22 cellular contexts compared by ENCODE assay signal in the genomic region with DNA sequence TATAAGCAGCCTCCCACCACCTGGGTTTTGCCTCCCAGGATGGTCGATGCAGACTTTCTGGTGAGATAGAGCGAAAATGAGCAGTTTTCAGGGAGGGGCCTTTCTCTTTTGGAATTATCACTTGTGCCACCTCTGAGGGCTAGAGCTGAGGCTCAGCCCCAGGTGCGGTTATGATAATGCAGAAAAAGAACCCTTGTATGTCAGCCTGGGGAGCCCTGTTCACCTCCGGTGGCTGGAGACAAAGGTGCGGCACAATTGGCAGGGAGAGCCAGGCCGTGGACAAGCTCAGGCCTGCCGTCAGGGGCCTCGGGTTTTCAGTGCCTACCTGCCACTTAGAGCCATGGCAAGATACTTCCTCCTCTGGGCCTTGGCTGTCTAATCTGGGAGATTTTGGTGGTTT. TPM values are rescaled to one million over a fixed set of nuclear protein-coding genes. Genes with fewer than 3 reads are reported as not detected.
A peak's percentile ranks its signal among the peaks of the same experiment; 100 is the strongest.
DNase-seq lines count a peak whose midpoint lies in the region; ATAC-seq and TF ChIP-seq lines count a peak whose summit lies in the region.
"Had no signal": no experiment of that assay in that cellular context is flagged by ENCODE, and none has a peak within 500 bp of the region (broad histone marks: within the 10 kb centered on the region; RNA-seq: fewer than 3 reads in every experiment).

No MANE protein-coding gene starts in this region.

- H3K4me1 ChIP-seq in esophagus (ENCODE audit: control insufficient read depth in 2 of 2, insufficient read depth in 2 of 2, low read length in 1 of 2): peaks cover 0 to 8% of the 10 kb centered on the region in 2 donors

- TF ChIP-seq CTCF in CD14-positive monocyte (IDR thresholded peaks at IDR 0.05) (no peak), progenitor cell of endocrine pancreas (IDR thresholded peaks at IDR 0.05; ENCODE audit: unreplicated experiment) (no peak)

- ATAC-seq in activated T-helper 17 cell treated with anti-CD3 and anti-CD28 coated beads, Interleukin-2, amount 50 U/mL, for 72 hours (replicated peaks): no peak
- ATAC-seq in stimulated activated naive CD8-positive, alpha-beta T cell treated with anti-CD3 and anti-CD28 coated beads, Interleukin-15, amount 100 ng/mL, for 72 hours: no peak
- ATAC-seq: activated naive CD4-positive, alpha-beta T cell treated with anti-CD3 and anti-CD28 coated beads, Interleukin-2, amount 50 U/mL, for 72 hours; heart left ventricle; PC-3 had no signal

- no peaks in the 10 kb centered on the region for H3K27me3 ChIP-seq in esophagus (ENCODE audit: control insufficient read depth in 1 of 2, insufficient read depth in 2 of 2, low read length in 2 of 2)
- H3K27me3 ChIP-seq: heart left ventricle, vagina had no signal

- peak overlapping the region; percentile 80 to 88 for H3K27ac ChIP-seq in esophagus (ENCODE audit: low read depth in 2 of 2, low read length in 1 of 2)
- H3K27ac ChIP-seq: heart left ventricle, vagina had no signal

- H3K27me3 Mint-ChIP-seq in CD14-positive monocyte (ENCODE audit: low read depth in 3 of 3) (peaks cover 0 to 2% (median 0%) of the 10 kb centered on the region in 3 donors), progenitor cell of endocrine pancreas (no peaks in the 10 kb centered on the region)
- no peaks in the 10 kb centered on the region for H3K27me3 Mint-ChIP-seq in activated T-helper 17 cell treated with anti-CD3 and anti-CD28 coated beads, Interleukin-2, amount 50 U/mL, for 72 hours
- H3K27me3 Mint-ChIP-seq in stimulated activated naive CD8-positive, alpha-beta T cell treated with anti-CD3 and anti-CD28 coated beads, Interleukin-15, amount 100 ng/mL, for 72 hours: no peaks in the 10 kb centered on the region
- H3K27me3 Mint-ChIP-seq: dendritic cell treated with granulocyte-macrophage colony-stimulating factor and Interleukin-4, amounts not matched to agents 40 ng/mL and 50 ng/mL, for 4 days had no signal

- no peaks in the 10 kb centered on the region for H3K9me3 ChIP-seq in esophagus (ENCODE audit: control insufficient read depth in 2 of 2, insufficient read depth in 1 of 2, low read depth in 1 of 2, low read length in 1 of 2)
- H3K9me3 ChIP-seq: heart left ventricle, SK-N-SH, vagina had no signal

- peaks cover 8 to 14% of the 10 kb centered on the region in 2 donors for H3K36me3 ChIP-seq in esophagus (ENCODE audit: control insufficient read depth in 2 of 2, insufficient read depth in 2 of 2, low read length in 1 of 2)

- peaks cover 83% of the 10 kb centered on the region for H3K4me1 Mint-ChIP-seq in CD14-positive monocyte
- peaks cover 11% of the 10 kb centered on the region for H3K4me1 Mint-ChIP-seq in activated T-helper 17 cell treated with anti-CD3 and anti-CD28 coated beads, Interleukin-2, amount 50 U/mL, for 72 hours
- peaks cover 12% of the 10 kb centered on the region for H3K4me1 Mint-ChIP-seq in progenitor cell of endocrine pancreas (ENCODE audit: low read depth)
- peaks cover 23% of the 10 kb centered on the region for H3K4me1 Mint-ChIP-seq in stimulated activated naive CD8-positive, alpha-beta T cell treated with anti-CD3 and anti-CD28 coated beads, Interleukin-15, amount 100 ng/mL, for 72 hours

- H3K4me3 ChIP-seq in esophagus (ENCODE audit: low read depth in 1 of 2, low read length in 2 of 2): no peak overlapping the region
- H3K4me3 ChIP-seq: heart left ventricle, vagina had no signal

- H3K4me3 Mint-ChIP-seq in CD14-positive monocyte (peak overlapping the region in 1 of 2 donors; percentile 30), progenitor cell of endocrine pancreas (ENCODE audit: low read depth) (no peak overlapping the region)
- no peak overlapping the region for H3K4me3 Mint-ChIP-seq in activated T-helper 17 cell treated with anti-CD3 and anti-CD28 coated beads, Interleukin-2, amount 50 U/mL, for 72 hours
- H3K4me3 Mint-ChIP-seq in stimulated activated naive CD8-positive, alpha-beta T cell treated with anti-CD3 and anti-CD28 coated beads, Interleukin-15, amount 100 ng/mL, for 72 hours: no peak overlapping the region
- H3K4me3 Mint-ChIP-seq: activated CD4-positive, alpha-beta T cell treated with anti-CD3 and anti-CD28 coated beads, Interleukin-2, amount 10 ng/mL, durations not matched to agents 7 days and 5 days; dendritic cell treated with granulocyte-macrophage colony-stimulating factor and Interleukin-4, amounts not matched to agents 40 ng/mL and 50 ng/mL, for 4 days; nephron had no signal

- H3K9me3 Mint-ChIP-seq in CD14-positive monocyte (peaks cover 0 to 4% (median 0%) of the 10 kb centered on the region in 7 donors), progenitor cell of endocrine pancreas (ENCODE audit: low read depth) (no peaks in the 10 kb centered on the region)
- no peaks in the 10 kb centered on the region for H3K9me3 Mint-ChIP-seq in activated T-helper 17 cell treated with anti-CD3 and anti-CD28 coated beads, Interleukin-2, amount 50 U/mL, for 72 hours
- no peaks in the 10 kb centered on the region for H3K9me3 Mint-ChIP-seq in stimulated activated naive CD8-positive, alpha-beta T cell treated with anti-CD3 and anti-CD28 coated beads, Interleukin-15, amount 100 ng/mL, for 72 hours
- H3K9me3 Mint-ChIP-seq: activated CD4-positive, alpha-beta T cell treated with anti-CD3 and anti-CD28 coated beads, Interleukin-2, amount 10 ng/mL, durations not matched to agents 7 days and 5 days; activated naive CD4-positive, alpha-beta T cell treated with anti-CD3 and anti-CD28 coated beads, Interleukin-2, amount 50 U/mL, for 72 hours; dendritic cell treated with granulocyte-macrophage colony-stimulating factor and Interleukin-4, amounts not matched to agents 40 ng/mL and 50 ng/mL, for 4 days; nephron had no signal

- DNase-seq in CD14-positive monocyte (ENCODE audit: low spot score): no peak
- DNase-seq in NCI-H1105 (lab: John Stamatoyannopoulos, UW): peak; percentile 77
- DNase-seq in NCI-H526 treated with DMSO at 0.1 percent for 48 hours (lab: John Stamatoyannopoulos, UW): peak; percentile 64
- DNase-seq in stimulated activated CD4-positive, alpha-beta T cell treated with anti-CD3 and anti-CD28 coated beads, Interleukin-12 subunit alpha, Interleukin-12 subunit beta, amount 100 ng/mL, for 4 hours: no peak
- DNase-seq in progenitor cell of endocrine pancreas (ENCODE audit: low spot score, unreplicated experiment): no peak
- no peak for DNase-seq in stimulated activated naive CD8-positive, alpha-beta T cell treated with anti-CD3 and anti-CD28 coated beads, Interleukin-15, amount 100 ng/mL, for 72 hours
- DNase-seq: ACHN; activated CD4-positive, alpha-beta T cell treated with anti-CD3 and anti-CD28 coated beads, Interleukin-2, amount 10 ng/mL, durations not matched to agents 7 days and 5 days; activated T-cell treated with anti-CD3 and anti-CD28 coated beads for 4 hours; GDM1; heart left ventricle; islet precursor cell; mesenchymal stem cell; NCI-H2171 treated with DMSO at 0.1 percent for 48 hours; PC-3; SK-N-SH had no signal

- WGBS in esophagus, 2 donors: 53 to 73% methylated on average over 8 of the region's 8 CpGs

- peak overlapping the region; percentile 80 to 97 (median 89) for H3K27ac Mint-ChIP-seq in CD14-positive monocyte
- H3K27ac Mint-ChIP-seq in activated T-helper 17 cell treated with anti-CD3 and anti-CD28 coated beads, Interleukin-2, amount 50 U/mL, for 72 hours: no peak overlapping the region
- H3K27ac Mint-ChIP-seq in progenitor cell of endocrine pancreas: no peak overlapping the region
- no peak overlapping the region for H3K27ac Mint-ChIP-seq in stimulated activated naive CD8-positive, alpha-beta T cell treated with anti-CD3 and anti-CD28 coated beads, Interleukin-15, amount 100 ng/mL, for 72 hours
- H3K27ac Mint-ChIP-seq: activated CD4-positive, alpha-beta T cell treated with anti-CD3 and anti-CD28 coated beads, Interleukin-2, amount 10 ng/mL, durations not matched to agents 7 days and 5 days; activated naive CD4-positive, alpha-beta T cell treated with anti-CD3 and anti-CD28 coated beads, Interleukin-2, amount 50 U/mL, for 72 hours; dendritic cell treated with granulocyte-macrophage colony-stimulating factor and Interleukin-4, amounts not matched to agents 40 ng/mL and 50 ng/mL, for 4 days; nephron had no signal

- intact Hi-C loops in CD14-positive monocyte (cut with micrococcal nuclease): no loop called here

- H3K36me3 Mint-ChIP-seq in CD14-positive monocyte (peaks cover 42 to 57% of the 10 kb centered on the region in 2 donors), progenitor cell of endocrine pancreas (ENCODE audit: insufficient read depth) (peaks cover 13% of the 10 kb centered on the region)
- peaks cover 26% of the 10 kb centered on the region for H3K36me3 Mint-ChIP-seq in activated T-helper 17 cell treated with anti-CD3 and anti-CD28 coated beads, Interleukin-2, amount 50 U/mL, for 72 hours (ENCODE audit: low read depth)

RNA-seq across cellular contexts. Expression of gene SCPEP1, which starts 4.4 kb away (rescaled TPM):
- 100 to 1,000 TPM; 373 to 426 TPM for polyA plus RNA-seq in CD14-positive monocyte
- polyA plus RNA-seq in esophagus: 10 to 100 TPM; 51.1 to 98.3 TPM
- total RNA-seq in activated T-helper 17 cell treated with anti-CD3 and anti-CD28 coated beads, Interleukin-2, amount 50 U/mL, for 72 hours: 10 to 100 TPM; 22.8 to 31.9 TPM
- 48.3 and 51.7 TPM in 2 replicates for total RNA-seq in progenitor cell of endocrine pancreas

RNA-seq across cellular contexts. Expression of gene COIL, which starts 21.5 kb away (rescaled TPM):
- 1 to 10 TPM; 5.3 to 6.6 TPM for polyA plus RNA-seq in CD14-positive monocyte
- polyA plus RNA-seq in esophagus: 1 to 10 TPM; 8.8 to 9.4 TPM
- 10 to 100 TPM; 23.1 to 24.4 TPM for total RNA-seq in activated T-helper 17 cell treated with anti-CD3 and anti-CD28 coated beads, Interleukin-2, amount 50 U/mL, for 72 hours
- 26.7 and 29.8 TPM in 2 replicates for total RNA-seq in progenitor cell of endocrine pancreas

Comparison
In these comparisons a context has a peak if more than half of its experiments do, and no peak if none do; other contexts are left out.
1. DNase-seq: peak in NCI-H1105 (single experiment) and NCI-H526 treated with DMSO at 0.1 percent for 48 hours (single experiment); none in CD14-positive monocyte (single experiment), stimulated activated CD4-positive, alpha-beta T cell treated with anti-CD3 and anti-CD28 coated beads, Interleukin-12 subunit alpha, Interleukin-12 subunit beta, amount 100 ng/mL, for 4 hours (single experiment), progenitor cell of endocrine pancreas (single experiment) and stimulated activated naive CD8-positive, alpha-beta T cell treated with anti-CD3 and anti-CD28 coated beads, Interleukin-15, amount 100 ng/mL, for 72 hours (0 of 2).
2. H3K27ac Mint-ChIP-seq: peak in CD14-positive monocyte (7 of 7); none in activated T-helper 17 cell treated with anti-CD3 and anti-CD28 coated beads, Interleukin-2, amount 50 U/mL, for 72 hours (single experiment), progenitor cell of endocrine pancreas (single experiment) and stimulated activated naive CD8-positive, alpha-beta T cell treated with anti-CD3 and anti-CD28 coated beads, Interleukin-15, amount 100 ng/mL, for 72 hours (0 of 2).